Comparison of ENCODE assay signal across 33 cellular contexts in the genomic region with DNA sequence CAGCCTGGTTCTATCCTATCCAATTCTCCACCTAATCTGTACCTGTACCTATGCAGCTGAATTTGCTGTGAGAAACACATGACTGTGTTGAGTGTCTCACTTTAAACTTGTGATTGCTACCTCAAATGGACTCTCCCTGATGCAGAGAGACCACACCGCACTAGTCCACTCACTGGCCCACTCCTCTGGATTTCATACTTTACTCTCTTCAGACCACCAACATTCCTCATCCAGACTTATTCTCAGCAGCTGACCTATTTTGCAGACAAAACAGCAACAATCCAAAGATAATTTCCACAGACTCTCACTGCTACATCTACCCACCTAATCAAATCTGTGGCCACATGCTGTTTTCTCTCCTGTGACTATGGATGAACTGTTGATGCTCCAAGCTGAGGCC.
"Had no signal": no experiment of that assay in that cellular context is flagged by ENCODE, and none has a peak within 500 bp of the region (broad histone marks: within the 10 kb centered on the region; RNA-seq: fewer than 3 reads in every experiment).

No MANE protein-coding gene starts in this region.

- H3K27ac ChIP-seq: adrenal gland, ascending aorta, body of pancreas, brain microvascular endothelial cell, breast epithelium, cardiac muscle cell had no signal

- H3K36me3 ChIP-seq: adrenal gland, ascending aorta, brain microvascular endothelial cell, breast epithelium, cardiac muscle cell had no signal

- H3K27me3 ChIP-seq: adrenal gland, ascending aorta, body of pancreas, brain microvascular endothelial cell, cardiac muscle cell had no signal

- ATAC-seq: activated naive CD4-positive, alpha-beta T cell treated with anti-CD3 and anti-CD28 coated beads, Interleukin-2, amount 50 U/mL, for 72 hours; activated naive CD8-positive, alpha-beta T cell treated with anti-CD3 and anti-CD28 coated beads, Interleukin-2, amount 50 U/mL, for 24 hours; activated T-cell treated with anti-CD3 and anti-CD28 coated beads, Interleukin-2, amount 50 U/mL, for 4 hours; activated T-cell treated with anti-CD3 and anti-CD28 coated beads, Interleukin-2, amount 50 U/mL, for 72 hours; activated T-helper 17 cell treated with anti-CD3 and anti-CD28 coated beads, Interleukin-2, amount 50 U/mL, for 72 hours; body of pancreas had no signal

- H3K4me3 ChIP-seq: adrenal gland, ascending aorta, body of pancreas, breast epithelium, cardiac muscle cell had no signal

- H3K4me1 ChIP-seq: ascending aorta, body of pancreas, breast epithelium had no signal

- FAIRE-seq: astrocyte had no signal

- DNase-seq: activated effector memory CD4-positive, alpha-beta T cell treated with anti-CD3 and anti-CD28 coated beads, Interleukin-2, amount 50 U/mL, for 16 hours; activated effector memory CD4-positive, alpha-beta T cell treated with Interleukin-2 at 50 U/mL for 16 hours; activated gamma-delta T cell; activated gamma-delta T cell treated with Interleukin-2 at 50 U/mL for 16 hours; activated naive CD4-positive, alpha-beta T cell; activated naive CD4-positive, alpha-beta T cell treated with anti-CD3 and anti-CD28 coated beads for 36 hours; activated naive CD4-positive, alpha-beta T cell treated with anti-CD3 and anti-CD28 coated beads, Interleukin-2, amount 10 ng/mL, durations not matched to agents 7 days and 5 days; activated naive CD4-positive, alpha-beta T cell treated with anti-CD3 and anti-CD28 coated beads, Interleukin-2, amount 50 U/mL, for 16 hours; activated naive CD4-positive, alpha-beta T cell treated with Interleukin-2 at 50 U/mL for 16 hours; activated naive CD8-positive, alpha-beta T cell treated with anti-CD3 and anti-CD28 coated beads for 36 hours; activated naive CD8-positive, alpha-beta T cell treated with anti-CD3 and anti-CD28 coated beads, Interleukin-2, amount 10 ng/mL, durations not matched to agents 7 days and 5 days; activated naive CD8-positive, alpha-beta T cell treated with anti-CD3 and anti-CD28 coated beads, Interleukin-2, amount 50 U/mL, for 24 hours; activated T-cell treated with anti-CD3 and anti-CD28 coated beads, Interleukin-2, amount 50 U/mL, for 1 hour; activated T-cell treated with anti-CD3 and anti-CD28 coated beads, Interleukin-2, amount 50 U/mL, for 24 hours; activated T-cell treated with anti-CD3 and anti-CD28 coated beads, Interleukin-2, amount 50 U/mL, for 4 hours; activated T-cell treated with anti-CD3 and anti-CD28 coated beads, Interleukin-2, amount 50 U/mL, for 48 hours; activated T-cell treated with anti-CD3 and anti-CD28 coated beads, Interleukin-2, amount 50 U/mL, for 72 hours; adrenal gland; amniotic stem cell; amygdala; anterior cingulate cortex; aorta; body of pancreas; brain microvascular endothelial cell; caudate nucleus; central memory CD4-positive, alpha-beta T cell; cerebellar nuclear complex had no signal

- H3K9me3 ChIP-seq: adrenal gland, ascending aorta, body of pancreas, breast epithelium had no signal
